Comparison of ENCODE assay signal across 26 cellular contexts in the genomic region with DNA sequence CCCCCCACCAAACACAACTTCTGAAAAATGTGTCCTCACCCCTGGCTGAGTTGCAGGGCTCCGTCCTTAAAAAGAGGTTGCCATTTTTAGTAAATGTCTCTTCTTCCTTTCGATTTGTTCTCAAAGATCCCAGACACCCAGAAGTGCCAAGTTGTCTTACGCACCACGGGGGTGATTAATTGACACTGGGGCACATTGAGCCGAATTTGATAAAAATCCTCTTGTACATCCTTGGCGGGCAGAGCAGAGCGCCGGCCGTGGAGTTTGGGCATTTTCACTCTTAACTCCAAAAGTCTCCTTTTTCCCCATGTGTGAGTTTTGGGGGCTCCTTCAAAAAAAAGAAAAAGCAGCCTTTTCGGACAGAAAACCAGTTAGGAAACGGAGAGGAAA. TPM values are rescaled to one million over a fixed set of nuclear protein-coding genes. Genes with fewer than 3 reads are reported as not detected.
A peak's percentile ranks its signal among the peaks of the same experiment; 100 is the strongest.
DNase-seq lines count a peak whose midpoint lies in the region; ATAC-seq and TF ChIP-seq lines count a peak whose summit lies in the region.
"Had no signal": no experiment of that assay in that cellular context is flagged by ENCODE, and none has a peak within 500 bp of the region (broad histone marks: within the 10 kb centered on the region; RNA-seq: fewer than 3 reads in every experiment).

No MANE protein-coding gene starts in this region.

- peaks cover 29 to 83% (median 66%) of the 10 kb centered on the region in 5 donors for H3K27me3 Mint-ChIP-seq in naive thymus-derived CD8-positive, alpha-beta T cell
- H3K27me3 Mint-ChIP-seq in CD8-positive, alpha-beta T cell (ENCODE audit: low read depth), result peaks cover 69% of the 10 kb centered on the region

- peaks cover 8 to 18% (median 13%) of the 10 kb centered on the region in 4 donors for H3K4me1 Mint-ChIP-seq in naive thymus-derived CD8-positive, alpha-beta T cell
- peaks cover 21% of the 10 kb centered on the region for H3K4me1 Mint-ChIP-seq in CD8-positive, alpha-beta T cell (ENCODE audit: low read depth)
- H3K4me1 Mint-ChIP-seq: activated T-helper 17 cell treated with anti-CD3 and anti-CD28 coated beads, Interleukin-2, amount 50 U/mL, for 72 hours had no signal

- dilution Hi-C loops in mammary epithelial cell (cut with HindIII; ENCODE audit: low sequenced_read_pairs), result loop anchor here (25.0 kb wide), 1 partner anchor 169 kb away; no protein-coding TSS in a partner anchor

- WGBS in mammary epithelial cell (ENCODE audit: low coverage, missing lambda C conversion rate), result 7% methylated on average over 11 of the region's 11 CpGs
- WGBS in suprapubic skin, result 48% methylated on average over 11 of the region's 11 CpGs

- intact Hi-C loops in left ventricle myocardium inferior (cut with micrococcal nuclease) (loop anchor here (10.0 kb wide), 1 partner anchor 67 kb away; no protein-coding TSS in a partner anchor), cardiac septum (cut with DNase I) (no loop called here), mammary epithelial cell (cut with micrococcal nuclease) (no loop called here)
- intact Hi-C loops in CD8-positive, alpha-beta T cell (cut with DNase I, micrococcal nuclease), result no loop called here

- peaks cover 0 to 2% (median 0%) of the 10 kb centered on the region in 9 donors for H3K9me3 Mint-ChIP-seq in naive thymus-derived CD8-positive, alpha-beta T cell
- no peaks in the 10 kb centered on the region for H3K9me3 Mint-ChIP-seq in CD8-positive, alpha-beta T cell
- H3K9me3 Mint-ChIP-seq: activated B cell treated with CpG ODN at 0.5 μM for 24 hours; activated T-helper 17 cell treated with anti-CD3 and anti-CD28 coated beads, Interleukin-2, amount 50 U/mL, for 72 hours; central memory CD8-positive, alpha-beta T cell; memory B cell; T-helper 2 cell treated with Interferon-gamma antibody and Interleukin-4, amounts not matched to agents 5 μg/mL and 100 μg/mL, for 36 hours had no signal

- peaks cover 26% of the 10 kb centered on the region for H3K4me1 ChIP-seq in left ventricle myocardium inferior
- H3K4me1 ChIP-seq in mammary epithelial cell (ENCODE audit: insufficient read depth, low read length), result peaks cover 51% of the 10 kb centered on the region
- peaks cover 25% of the 10 kb centered on the region for H3K4me1 ChIP-seq in suprapubic skin
- H3K4me1 ChIP-seq in CD8-positive, alpha-beta T cell (ENCODE audit: insufficient read depth, low read length), result peaks cover 9% of the 10 kb centered on the region
- H3K4me1 ChIP-seq: Caco-2 had no signal

- POLR2A ChIA-PET in naive thymus-derived CD8-positive, alpha-beta T cell (lab: Charles Lee), result no interaction called here
- POLR2A ChIA-PET in CD8-positive, alpha-beta T cell (lab: Charles Lee), result no interaction called here

- no peak for TF ChIP-seq POLR2A in suprapubic skin (IDR thresholded peaks at IDR 0.05)

- ATAC-seq in naive thymus-derived CD8-positive, alpha-beta T cell, result no peak
- no peak for ATAC-seq in CD8-positive, alpha-beta T cell
- ATAC-seq: activated T-helper 17 cell treated with anti-CD3 and anti-CD28 coated beads, Interleukin-2, amount 50 U/mL, for 72 hours; HCT116 had no signal

- H4K20me1 ChIP-seq in mammary epithelial cell (ENCODE audit: insufficient read depth, low read length), result no peaks in the 10 kb centered on the region

- H3K36me3 Mint-ChIP-seq in naive thymus-derived CD8-positive, alpha-beta T cell, result peaks cover 0 to 3% (median 0%) of the 10 kb centered on the region in 3 donors
- H3K36me3 Mint-ChIP-seq in CD8-positive, alpha-beta T cell, result no peaks in the 10 kb centered on the region
- H3K36me3 Mint-ChIP-seq: memory B cell had no signal

- no TSS peak for BruUV-seq in mammary epithelial cell (replicated peaks; lab: Mats Ljungman, UMichigan)

- H3K9me3 ChIP-seq in left ventricle myocardium inferior (replicated peaks) (no peaks in the 10 kb centered on the region), mammary epithelial cell (replicated peaks; ENCODE audit: insufficient read depth, low read length) (no peaks in the 10 kb centered on the region), suprapubic skin (no peaks in the 10 kb centered on the region)
- no peaks in the 10 kb centered on the region for H3K9me3 ChIP-seq in CD8-positive, alpha-beta T cell (ENCODE audit: low read length)
- H3K9me3 ChIP-seq: Caco-2 had no signal

- peak overlapping the region in 8 of 10 donors; percentile 7 to 46 (median 36) for H3K4me3 Mint-ChIP-seq in naive thymus-derived CD8-positive, alpha-beta T cell
- H3K4me3 Mint-ChIP-seq in CD8-positive, alpha-beta T cell, result no peak overlapping the region
- H3K4me3 Mint-ChIP-seq: activated B cell treated with CpG ODN at 0.5 μM for 24 hours; activated T-helper 17 cell treated with anti-CD3 and anti-CD28 coated beads, Interleukin-2, amount 50 U/mL, for 72 hours; central memory CD8-positive, alpha-beta T cell; memory B cell; T-helper 2 cell treated with Interferon-gamma antibody and Interleukin-4, amounts not matched to agents 5 μg/mL and 100 μg/mL, for 36 hours had no signal

- H3K36me3 ChIP-seq in left ventricle myocardium inferior (no peaks in the 10 kb centered on the region), mammary epithelial cell (ENCODE audit: insufficient read depth, low read length) (no peaks in the 10 kb centered on the region), suprapubic skin (no peaks in the 10 kb centered on the region)
- H3K36me3 ChIP-seq in CD8-positive, alpha-beta T cell (ENCODE audit: insufficient read depth, low read length), result no peaks in the 10 kb centered on the region

- H3K27ac Mint-ChIP-seq in naive thymus-derived CD8-positive, alpha-beta T cell, result no peak overlapping the region
- H3K27ac Mint-ChIP-seq in CD8-positive, alpha-beta T cell, result no peak overlapping the region
- H3K27ac Mint-ChIP-seq: activated B cell treated with CpG ODN at 0.5 μM for 24 hours; activated T-helper 17 cell treated with anti-CD3 and anti-CD28 coated beads, Interleukin-2, amount 50 U/mL, for 72 hours; memory B cell; T-helper 2 cell treated with Interferon-gamma antibody and Interleukin-4, amounts not matched to agents 5 μg/mL and 100 μg/mL, for 36 hours had no signal

- H3K27ac ChIP-seq in left ventricle myocardium inferior (replicated peaks), result no peak overlapping the region
- peak overlapping the region; percentile 77 for H3K27ac ChIP-seq in mammary epithelial cell (ENCODE audit: insufficient read depth, low read depth, low read length)
- no peak overlapping the region for H3K27ac ChIP-seq in suprapubic skin
- no peak overlapping the region for H3K27ac ChIP-seq in CD8-positive, alpha-beta T cell (ENCODE audit: low read depth, low read length)

- no peak for TF ChIP-seq CTCF in left ventricle myocardium inferior (IDR thresholded peaks at IDR 0.05; ENCODE audit: borderline replicate concordance)
- TF ChIP-seq CTCF in mammary epithelial cell (conservative IDR thresholded peaks at IDR 0.05 in 1 of 2, IDR thresholded peaks at IDR 0.05 in 1 of 2; ENCODE audit: extremely low read depth in 1 of 2, insufficient read depth in 1 of 2, low read depth in 1 of 2, low read length in 2 of 2), result no peak
- no peak for TF ChIP-seq CTCF in suprapubic skin (IDR thresholded peaks at IDR 0.05)
- TF ChIP-seq CTCF in CD8-positive, alpha-beta T cell (IDR thresholded peaks at IDR 0.05), result no peak

- in situ Hi-C loops in mammary epithelial cell (cut with MboI; ENCODE audit: low sequenced_read_pairs in 2 of 2), result loop anchor here (5.0 kb wide), 1 partner anchor 169 kb away; no protein-coding TSS in a partner anchor

- H2AFZ ChIP-seq in mammary epithelial cell (ENCODE audit: low read depth, low read length), result peak overlapping the region; percentile 66

- no peak for DNase-seq in left ventricle myocardium inferior
- no peak for DNase-seq in cardiac septum (ENCODE audit: low spot score)
- DNase-seq in mammary epithelial cell, result peak; percentile 55
- no peak for DNase-seq in naive thymus-derived CD8-positive, alpha-beta T cell
- no peak for DNase-seq in suprapubic skin (ENCODE audit: low spot score in 2 of 2)
- DNase-seq in CD8-positive, alpha-beta T cell, result no peak
- DNase-seq in D341Med (ENCODE audit: low spot score), result no peak
- DNase-seq in NCI-H2029 treated with DMSO at 0.1 percent for 48 hours (lab: John Stamatoyannopoulos, UW), result no peak
- DNase-seq: activated B cell treated with CpG ODN at 0.5 μM for 24 hours; amniotic stem cell; Caco-2; effector memory CD4-positive, alpha-beta T cell; head of caudate nucleus; NCI-H2171; OCI-M1; SHP77 treated with DMSO at 0.1 percent for 48 hours; stimulated activated CD4-positive, alpha-beta T cell treated with anti-CD3 and anti-CD28 coated beads, Interleukin-15, amount 100 ng/mL, for 24 hours; stimulated activated naive CD4-positive, alpha-beta T cell had no signal

- H3K9ac ChIP-seq in mammary epithelial cell (ENCODE audit: insufficient read depth, low read length), result peak overlapping the region; percentile 81

- H3K79me2 ChIP-seq in mammary epithelial cell (ENCODE audit: insufficient read depth, low read length), result peaks cover 89% of the 10 kb centered on the region

- CTCF ChIA-PET in mammary epithelial cell (lab: Charles Lee; ENCODE audit: low non-redundant PET), result no interaction called here
- CTCF ChIA-PET in CD8-positive, alpha-beta T cell (lab: Charles Lee), result no interaction called here

- H3K4me3 ChIP-seq in left ventricle myocardium inferior, result peak overlapping the region; percentile 19
- H3K4me3 ChIP-seq in mammary epithelial cell (replicated peaks in 1 of 3; ENCODE audit: insufficient read depth in 1 of 3, low read depth in 2 of 3, low read length in 3 of 3), result peak overlapping the region; percentile 60 to 78 (median 66)
- H3K4me3 ChIP-seq in suprapubic skin, result peak overlapping the region; percentile 28
- H3K4me3 ChIP-seq in CD8-positive, alpha-beta T cell (ENCODE audit: low read depth, low read length), result no peak overlapping the region

- H3K27me3 ChIP-seq in left ventricle myocardium inferior (ENCODE audit: low read depth), result peaks cover 96% of the 10 kb centered on the region
- no peaks in the 10 kb centered on the region for H3K27me3 ChIP-seq in mammary epithelial cell (ENCODE audit: insufficient read depth, low read length)
- H3K27me3 ChIP-seq in suprapubic skin, result peaks cover 86% of the 10 kb centered on the region
- H3K27me3 ChIP-seq in CD8-positive, alpha-beta T cell (ENCODE audit: insufficient read depth, low read length), result peaks cover 17% of the 10 kb centered on the region

- no peak for TF ChIP-seq EP300 in suprapubic skin (IDR thresholded peaks at IDR 0.05)

- H3K4me2 ChIP-seq in mammary epithelial cell (ENCODE audit: insufficient read depth, low read depth, low read length), result peak overlapping the region; percentile 97

RNA-seq across cellular contexts. Expression of gene LMX1B, which starts 4.5 kb away (rescaled TPM):
- total RNA-seq in left ventricle myocardium inferior (1.3 TPM), cardiac septum (0.62 TPM), mammary epithelial cell (10 to 100 TPM; 11.2 to 19.2 TPM), suprapubic skin (1 to 10 TPM; 2.4 to 7.8 (median 5.7) TPM)
- 5.3 TPM for polyA plus RNA-seq in mammary epithelial cell
- polyA minus RNA-seq in mammary epithelial cell, result 9.3 TPM
- total RNA-seq in naive thymus-derived CD8-positive, alpha-beta T cell, result not detected
- not detected for polyA plus RNA-seq in naive thymus-derived CD8-positive, alpha-beta T cell
- not detected for total RNA-seq in CD8-positive, alpha-beta T cell
- total RNA-seq: activated B cell treated with CpG ODN at 0.5 μM for 24 hours; activated CD8-positive, alpha-beta memory T cell treated with anti-CD3 and anti-CD28 coated beads for 36 hours; activated T-helper 17 cell treated with anti-CD3 and anti-CD28 coated beads, Interleukin-2, amount 50 U/mL, for 72 hours; fibroblast of lung had no signal
- polyA plus RNA-seq: AG04450, fibroblast of lung had no signal
